In genomic region chr1:179099891-179100290, GRCh38 we compare ENCODE assay signal across 2 cellular contexts.
TF ChIP-seq lines count a peak whose summit lies in the region.

No MANE protein-coding gene starts in this region.

TF ChIP-seq in IMR-90, 13 proteins besides CTCF, POLR2A, EP300 and RAD21:
- TF ChIP-seq CEBPB (IDR thresholded peaks at IDR 0.05; ENCODE audit: low read depth, low read length) (no peak), FOS (IDR thresholded peaks at IDR 0.05; ENCODE audit: low read depth, low read length) (no peak), MXI1 (IDR thresholded peaks at IDR 0.05; ENCODE audit: borderline replicate concordance, low read depth, low read length) (no peak), ELK1 (IDR thresholded peaks at IDR 0.05; ENCODE audit: borderline replicate concordance, low read depth, low read length) (no peak), SMC3 (IDR thresholded peaks at IDR 0.05; ENCODE audit: low read depth, low read length) (no peak), RCOR1 (IDR thresholded peaks at IDR 0.05; ENCODE audit: insufficient replicate concordance, low read length) (no peak), MAZ (IDR thresholded peaks at IDR 0.05; ENCODE audit: borderline replicate concordance, low read depth, low read length) (no peak), USF2 (IDR thresholded peaks at IDR 0.05; ENCODE audit: low read depth, low read length) (no peak)

TF ChIP-seq in endothelial cell of umbilical vein, 7 proteins besides CTCF, POLR2A, EP300 and RAD21:
- no peak for TF ChIP-seq FOS (IDR thresholded peaks at IDR 0.05; ENCODE audit: borderline replicate concordance, insufficient read depth, low read length)
- TF ChIP-seq POLR2AphosphoS5 (IDR thresholded peaks at IDR 0.05; ENCODE audit: insufficient read depth, low read depth, low read length): peak; percentile 0
TF ChIP-seq in endothelial cell of umbilical vein: peak in this region for 1.
